8 cellular contexts compared by ENCODE assay signal in the genomic region with DNA sequence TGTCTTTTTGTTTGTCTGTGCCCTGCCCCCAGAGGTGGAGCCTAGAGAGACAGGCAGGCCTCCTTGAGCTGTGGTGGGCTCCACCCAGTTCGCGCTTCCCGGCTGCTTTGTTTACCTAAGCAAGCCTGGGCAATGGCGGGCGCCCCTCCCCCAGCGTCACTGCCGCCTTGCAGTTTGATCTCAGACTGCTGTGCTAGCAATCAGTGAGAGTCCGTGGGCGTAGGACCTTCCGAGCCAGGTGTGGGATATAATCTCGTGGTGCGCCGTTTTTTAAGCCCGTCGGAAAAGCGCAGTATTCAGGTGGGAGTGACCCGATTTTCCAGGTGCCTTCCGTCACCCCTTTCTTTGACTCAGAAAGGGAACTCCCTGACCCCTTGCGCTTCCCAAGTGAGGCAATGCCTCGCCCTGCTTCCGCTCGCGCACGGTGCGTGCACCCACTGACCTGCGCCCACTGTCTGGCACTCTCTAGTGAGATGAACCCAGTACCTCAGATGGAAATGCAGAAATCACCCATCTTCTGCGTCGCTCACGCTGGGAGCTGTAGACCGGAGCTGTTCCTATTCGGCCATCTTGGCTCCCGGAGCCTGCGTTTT. TPM values are rescaled to one million over a fixed set of nuclear protein-coding genes. Genes with fewer than 3 reads are reported as not detected.
DNase-seq lines count a peak whose midpoint lies in the region; ATAC-seq, FAIRE-seq and TF ChIP-seq lines count a peak whose summit lies in the region.
"Not testable (repeated sequence)": the region's sequence is repeated elsewhere in the genome, so short reads cannot be mapped to it uniquely, and the experiment has no call there.

No MANE protein-coding gene starts in this region.

- peak overlapping the region in 4 of 7 donors; percentile 12 to 32 (median 22) for H3K4me3 Mint-ChIP-seq in CD8-positive, alpha-beta memory T cell
- H3K4me3 Mint-ChIP-seq in H9, result peak overlapping the region; percentile 63 to 64
- H3K4me3 Mint-ChIP-seq in activated CD8-positive, alpha-beta memory T cell treated with anti-CD3 and anti-CD28 coated beads, Interleukin-2, amount 10 ng/mL, durations not matched to agents 7 days and 5 days, result peak overlapping the region; percentile 22
- H3K4me3 Mint-ChIP-seq in neural crest cell, result peak overlapping the region; percentile 78
- peak overlapping the region; percentile 10 for H3K4me3 Mint-ChIP-seq in type B pancreatic cell

- not testable (repeated sequence) for H3K23me2 ChIP-seq in H9 (ENCODE audit: insufficient read length, low read depth, low read length, poor library complexity, severe bottlenecking)

- no CpG with 5 or more reads among the region's 33 CpGs for WGBS in H9 (ENCODE audit: extremely low coverage, insufficient read length, low lambda C conversion rate)
- WGBS in K562 (ENCODE audit: insufficient coverage, low coverage, missing lambda C conversion rate), result 0% methylated on average over 7 of the region's 33 CpGs

- H3K27ac Mint-ChIP-seq in CD8-positive, alpha-beta memory T cell, result peak overlapping the region in 3 of 8 donors; percentile 29 to 90 (median 30)
- H3K27ac Mint-ChIP-seq in H9, result peak overlapping the region in 2 of 3 experiments; percentile 88 to 95; a peak in 4 of 7 replicates
- not testable (repeated sequence) for H3K27ac Mint-ChIP-seq in activated CD8-positive, alpha-beta memory T cell treated with anti-CD3 and anti-CD28 coated beads, Interleukin-2, amount 10 ng/mL, durations not matched to agents 7 days and 5 days
- peak overlapping the region; percentile 87 for H3K27ac Mint-ChIP-seq in neural crest cell (ENCODE audit: unreplicated experiment)
- H3K27ac Mint-ChIP-seq in type B pancreatic cell, result peak overlapping the region; percentile 12

- H3K36me3 Mint-ChIP-seq in CD8-positive, alpha-beta memory T cell, result peaks cover 39 to 54% (median 49%) of the 10 kb centered on the region in 3 donors
- peaks cover 3 to 17% (median 4%) of the 10 kb centered on the region in 3 experiments; a peak in 5 of 7 replicates for H3K36me3 Mint-ChIP-seq in H9 (ENCODE audit: insufficient read depth in 1 of 3, low read depth in 3 of 3)
- H3K36me3 Mint-ChIP-seq in activated CD8-positive, alpha-beta memory T cell treated with anti-CD3 and anti-CD28 coated beads, Interleukin-2, amount 10 ng/mL, durations not matched to agents 7 days and 5 days, result peaks cover 61% of the 10 kb centered on the region
- H3K36me3 Mint-ChIP-seq in neural crest cell (ENCODE audit: low read depth); type B pancreatic cell: not testable (repeated sequence)

- TF ChIP-seq EP300 in K562 (IDR thresholded peaks at IDR 0.05; ENCODE audit: low read length), result not testable (repeated sequence)

- ATAC-seq in activated CD8-positive, alpha-beta memory T cell treated with anti-CD3 and anti-CD28 coated beads, Interleukin-2, amount 10 ng/mL, durations not matched to agents 7 days and 5 days; K562: not testable (repeated sequence)

- H4K20me1 ChIP-seq in H9 (ENCODE audit: control insufficient read depth, insufficient read depth, insufficient read length); K562 (replicated peaks; ENCODE audit: control insufficient read depth, insufficient read depth, low read length): not testable (repeated sequence)

- H4K8ac ChIP-seq in H9 (replicated peaks; ENCODE audit: insufficient read length, low read depth, low read length), result not testable (repeated sequence)

- not testable (repeated sequence) for H3T11ph ChIP-seq in H9 (ENCODE audit: low read length)

- H2AFZ ChIP-seq in H9 (ENCODE audit: low read length), result not testable (repeated sequence)
- peak overlapping the region; percentile 69 for H2AFZ ChIP-seq in K562 (ENCODE audit: low read depth, low read length)

- not testable (repeated sequence) for FAIRE-seq in K562 (lab: Jason Lieb, UNC)

- H3K36me3 ChIP-seq in CD8-positive, alpha-beta memory T cell (ENCODE audit: insufficient read depth, low read length); K562 (ENCODE audit: control insufficient read depth, insufficient read depth, low read length): not testable (repeated sequence)

- not testable (repeated sequence) for H3K27me3 Mint-ChIP-seq in CD8-positive, alpha-beta memory T cell; H9 (ENCODE audit: low read depth); activated CD8-positive, alpha-beta memory T cell treated with anti-CD3 and anti-CD28 coated beads, Interleukin-2, amount 10 ng/mL, durations not matched to agents 7 days and 5 days; neural crest cell (ENCODE audit: low read depth); type B pancreatic cell

- not testable (repeated sequence) for TF ChIP-seq RAD21 in K562 (CRISPR knock-in tag; conservative IDR thresholded peaks at IDR 0.05 in 1 of 2, IDR thresholded peaks at IDR 0.05 in 1 of 2)

- peak in 1 of 5 donors; percentile 67 for DNase-seq in CD8-positive, alpha-beta memory T cell
- not testable (repeated sequence) for DNase-seq in H9; activated CD8-positive, alpha-beta memory T cell treated with anti-CD3 and anti-CD28 coated beads, Interleukin-2, amount 10 ng/mL, durations not matched to agents 7 days and 5 days; fibroblast of villous mesenchyme (ENCODE audit: low read depth); type B pancreatic cell (ENCODE audit: extremely low spot score, unreplicated experiment)
- DNase-seq in NCI-H748 (lab: John Stamatoyannopoulos, UW; ENCODE audit: unreplicated experiment) (peak; percentile 15), K562 (ENCODE audit: extremely low read depth in 1 of 4, low spot score in 3 of 4) (peak in 1 of 4 experiments; percentile 13), neural crest cell (ENCODE audit: low read depth, low spot score) (peak; percentile 11)

- H3K56ac ChIP-seq in H9 (ENCODE audit: insufficient read length, low read depth, low read length), result not testable (repeated sequence)

- TF ChIP-seq CTCF in H9 (conservative IDR thresholded peaks at IDR 0.05); K562 (IDR thresholded peaks at IDR 0.05 in 2 of 3, conservative IDR thresholded peaks at IDR 0.05 in 1 of 3; ENCODE audit: insufficient read depth in 2 of 3, low read depth in 1 of 3, low read length in 3 of 3); fibroblast of villous mesenchyme (IDR thresholded peaks at IDR 0.05; ENCODE audit: insufficient read depth, low read depth, low read length); neural crest cell (conservative IDR thresholded peaks at IDR 0.05); type B pancreatic cell (conservative IDR thresholded peaks at IDR 0.05): not testable (repeated sequence)

- CTCF ChIA-PET in CD8-positive, alpha-beta memory T cell (lab: Charles Lee); activated CD8-positive, alpha-beta memory T cell treated with anti-CD3 and anti-CD28 coated beads, Interleukin-2, amount 10 ng/mL, durations not matched to agents 7 days and 5 days (lab: Charles Lee); K562 (lab: Yijun Ruan, JAX; ENCODE audit: low intra/inter-chr PET ratio): not testable (repeated sequence)

- in situ Hi-C loops in K562 (cut with MboI), result not testable (repeated sequence)

- H2BK120ac ChIP-seq in H9 (ENCODE audit: low read depth, low read length, poor library complexity, severe bottlenecking), result not testable (repeated sequence)

- H3K23ac ChIP-seq in H9 (ENCODE audit: insufficient read length, low read depth, low read length), result not testable (repeated sequence)

- H2BK12ac ChIP-seq in H9 (ENCODE audit: insufficient read length, low read depth, low read length), result not testable (repeated sequence)

- not testable (repeated sequence) for H2AK5ac ChIP-seq in H9 (ENCODE audit: insufficient read length, low read length)

- H3K9me3 Mint-ChIP-seq in CD8-positive, alpha-beta memory T cell, result peaks cover 16 to 34% (median 33%) of the 10 kb centered on the region in 5 donors
- peaks cover 10 to 15% of the 10 kb centered on the region in 2 experiments for H3K9me3 Mint-ChIP-seq in H9
- peaks cover 27% of the 10 kb centered on the region for H3K9me3 Mint-ChIP-seq in activated CD8-positive, alpha-beta memory T cell treated with anti-CD3 and anti-CD28 coated beads, Interleukin-2, amount 10 ng/mL, durations not matched to agents 7 days and 5 days (ENCODE audit: low read depth)
- H3K9me3 Mint-ChIP-seq in neural crest cell, type B pancreatic cell: not testable (repeated sequence)

- H3K9me1 ChIP-seq in K562 (ENCODE audit: control insufficient read depth, insufficient read depth, low read length), result not testable (repeated sequence)

- H3K27ac ChIP-seq in CD8-positive, alpha-beta memory T cell (ENCODE audit: low read depth, low read length); H9 (ENCODE audit: insufficient read length, low read depth, low read length): not testable (repeated sequence)
- peak overlapping the region; percentile 80 for H3K27ac ChIP-seq in K562 (ENCODE audit: extremely low read depth, low read depth, low read length)

- H3K4me2 ChIP-seq in H9 (ENCODE audit: insufficient read depth, insufficient read length, low read length), result not testable (repeated sequence)
- H3K4me2 ChIP-seq in K562 (ENCODE audit: insufficient read depth, low read length), result peak overlapping the region; percentile 58; the same call in 1 of the 2 replicates

- not testable (repeated sequence) for H2BK5ac ChIP-seq in H9 (ENCODE audit: insufficient read length, low read length)

- H3K4me1 ChIP-seq in CD8-positive, alpha-beta memory T cell (ENCODE audit: insufficient read depth, low read length); H9 (ENCODE audit: insufficient read depth, low read length); K562 (replicated peaks in 1 of 2; ENCODE audit: control insufficient read depth in 2 of 2, insufficient read depth in 2 of 2, low read length in 2 of 2): not testable (repeated sequence)

- TSS peak; percentile 41 for BruUV-seq in K562 (replicated peaks; lab: Mats Ljungman, UMichigan)

- peaks cover 42 to 52% (median 49%) of the 10 kb centered on the region in 3 donors for H3K4me1 Mint-ChIP-seq in CD8-positive, alpha-beta memory T cell
- H3K4me1 Mint-ChIP-seq in H9; neural crest cell; type B pancreatic cell (ENCODE audit: unreplicated experiment): not testable (repeated sequence)
- H3K4me1 Mint-ChIP-seq in activated CD8-positive, alpha-beta memory T cell treated with anti-CD3 and anti-CD28 coated beads, Interleukin-2, amount 10 ng/mL, durations not matched to agents 7 days and 5 days, result peaks cover 49% of the 10 kb centered on the region

- H3K18ac ChIP-seq in H9 (ENCODE audit: insufficient read length, low read depth, low read length), result not testable (repeated sequence)

- not testable (repeated sequence) for H3K4me3 ChIP-seq in CD8-positive, alpha-beta memory T cell (ENCODE audit: low read length)
- peak overlapping the region; percentile 41 for H3K4me3 ChIP-seq in K562
- peak overlapping the region; percentile 33 for H3K4me3 ChIP-seq in fibroblast of villous mesenchyme (ENCODE audit: low read depth, low read length)

- peak; percentile 74 for TF ChIP-seq POLR2A in K562 (conservative IDR thresholded peaks at IDR 0.05)

- not testable (repeated sequence) for H3K9ac ChIP-seq in H9 (ENCODE audit: extremely low read depth, insufficient read length, low read length)
- H3K9ac ChIP-seq in K562 (ENCODE audit: insufficient read depth in 1 of 2, low read depth in 2 of 2, low read length in 2 of 2), result peak overlapping the region; percentile 76 to 79; a peak in 3 of 4 replicates

- H4K91ac ChIP-seq in H9 (ENCODE audit: insufficient read length, low read depth, low read length), result not testable (repeated sequence)

- not testable (repeated sequence) for H3K79me1 ChIP-seq in H9 (ENCODE audit: insufficient read depth, low read depth, low read length, poor library complexity, severe bottlenecking)

- H4K5ac ChIP-seq in H9 (ENCODE audit: insufficient read length, low read depth, low read length), result not testable (repeated sequence)

- not testable (repeated sequence) for H2BK15ac ChIP-seq in H9 (ENCODE audit: low read depth, low read length)

- H3K9me3 ChIP-seq in CD8-positive, alpha-beta memory T cell (ENCODE audit: low read length); H9 (ENCODE audit: control insufficient read depth, low read depth, low read length); K562 (replicated peaks; ENCODE audit: control insufficient read depth, insufficient read depth, low read depth, low read length): not testable (repeated sequence)

- not testable (repeated sequence) for H3K27me3 ChIP-seq in CD8-positive, alpha-beta memory T cell (ENCODE audit: insufficient read depth, low read length, poor library complexity, severe bottlenecking); H9 (ENCODE audit: insufficient read depth, low read length); K562 (ENCODE audit: control insufficient read depth in 2 of 2, insufficient read depth in 2 of 2, low read length in 2 of 2)

- H2BK20ac ChIP-seq in H9 (ENCODE audit: low read depth, low read length, poor library complexity, severe bottlenecking), result not testable (repeated sequence)

- not testable (repeated sequence) for H3K4ac ChIP-seq in H9 (ENCODE audit: low read depth, low read length)

- H3K14ac ChIP-seq in H9 (ENCODE audit: insufficient read depth, low read length), result not testable (repeated sequence)

- intact Hi-C loops in K562 (cut with micrococcal nuclease), result not testable (repeated sequence)

- POLR2A ChIA-PET in CD8-positive, alpha-beta memory T cell (lab: Charles Lee), result interaction anchor here (0.6 kb wide), 1 partner anchor 114 kb away, joined by 3 read pairs; no protein-coding TSS in a partner anchor
- POLR2A ChIA-PET in K562 (lab: Yijun Ruan, JAX), result interaction anchor here (0.6 kb wide), 2 partner anchors 168 to 710 kb away, joined by 3 to 4 read pairs; no protein-coding TSS in a partner anchor

- not testable (repeated sequence) for H3K79me2 ChIP-seq in H9 (ENCODE audit: insufficient read depth, low read length)
- peaks cover 28% of the 10 kb centered on the region for H3K79me2 ChIP-seq in K562 (ENCODE audit: control insufficient read depth, insufficient read depth, low read length)

RNA-seq across cellular contexts. Expression of gene SP140L, which starts 15.0 kb away (rescaled TPM):
- total RNA-seq in CD8-positive, alpha-beta memory T cell, result 10 to 100 TPM; 31.4 to 32.5 TPM
- polyA plus RNA-seq in CD8-positive, alpha-beta memory T cell, result 30.1 TPM
- 1.3 and 1.9 TPM in 2 replicates for total RNA-seq in H9 (2021)
- total RNA-seq in activated CD8-positive, alpha-beta memory T cell treated with anti-CD3 and anti-CD28 coated beads, Interleukin-2, amount 10 ng/mL, durations not matched to agents 7 days and 5 days, result 10 to 100 TPM; 61.4 to 84.4 TPM
- 21.9 and 50.3 TPM in 2 replicates for total RNA-seq in K562 (2011; cell fraction: chromatin; rRNA removed; ENCODE audit: low replicate concordance)
- total RNA-seq in K562 (2011; cell fraction: nucleolus; rRNA removed), result 9.3 and 13.0 TPM in 2 replicates
- 19.9 and 20.3 TPM in 2 replicates for total RNA-seq in K562 (2011; cell fraction: nucleoplasm; rRNA removed)
- total RNA-seq in K562 (2014; rRNA removed), result 5.9 and 6.6 TPM in 2 replicates
- total RNA-seq in K562 (2014; rRNA removed; fragmentation: Illumina TruSeq; extraction: Trizol), result 13.6 and 16.3 TPM in 2 replicates
- 10.7 and 12.5 TPM in 2 replicates for total RNA-seq in K562 (2015; rRNA removed; fragmentation: Illumina TruSeq; extraction: Trizol)
- total RNA-seq in K562 (2021), result 11.3 and 11.8 TPM in 2 replicates
- 10.1 and 10.2 TPM in 2 replicates for polyA plus RNA-seq in K562 (2011; rRNA removed)
- polyA plus RNA-seq in K562 (2011; cell fraction: cytosol; rRNA removed), result 4.7 and 6.7 TPM in 2 replicates
- 31.3 and 32.7 TPM in 2 replicates for polyA plus RNA-seq in K562 (2011; cell fraction: nucleus; rRNA removed)
- polyA plus RNA-seq in K562 (2012), result 10.9 and 23.3 TPM in 2 replicates
- 14.4 and 15.5 TPM in 2 replicates for polyA plus RNA-seq in K562 (2014; fragmentation: Illumina TruSeq; extraction: Trizol)
- 1 to 10 TPM; 4.0 to 7.1 TPM for polyA plus RNA-seq in K562 (2014; fragmentation: Nextera tagmentation; extraction: Ambion mirVana)
- 12.6 and 13.3 TPM in 2 replicates for polyA plus RNA-seq in K562 (2014; rRNA removed)
- polyA minus RNA-seq in K562 (2011; rRNA and poly(A)+ RNA removed), result 10.2 and 11.1 TPM in 2 replicates
- 1.6 and 3.3 TPM in 2 replicates for polyA minus RNA-seq in K562 (2011; cell fraction: cytosol; rRNA and poly(A)+ RNA removed)
- polyA minus RNA-seq in K562 (2011; cell fraction: nucleus; rRNA and poly(A)+ RNA removed), result 12.9 and 24.1 TPM in 2 replicates
- 12.6 and 16.8 TPM in 2 replicates for total RNA-seq in fibroblast of villous mesenchyme
- total RNA-seq in neural crest cell, result 1.8 and 2.2 TPM in 2 replicates
- total RNA-seq in type B pancreatic cell (ENCODE audit: low replicate concordance), result 6.6 and 13.7 TPM in 2 replicates

Comparison
In these comparisons a context has a peak if more than half of its experiments do, and no peak if none do; other contexts are left out.
1. H3K4me3 Mint-ChIP-seq: peak in every context shown above with its lines; median percentile 78 in neural crest cell; 64 in H9; 22 in CD8-positive, alpha-beta memory T cell; 22 in activated CD8-positive, alpha-beta memory T cell treated with anti-CD3 and anti-CD28 coated beads, Interleukin-2, amount 10 ng/mL, durations not matched to agents 7 days and 5 days; 10 in type B pancreatic cell.